Comparison of ENCODE assay signal across 1 cellular context in genomic region chr14:75293920-75294648, GRCh38.
TF ChIP-seq lines count a peak whose summit lies in the region.

No MANE protein-coding gene starts in this region.

TF ChIP-seq in GM12878, 131 proteins besides CTCF, POLR2A, EP300 and RAD21 (continued from another document and continues in another):
- TF ChIP-seq SRF (IDR thresholded peaks at IDR 0.05; ENCODE audit: low read depth in 2 of 2, low read length in 2 of 2) (peak; percentile 99 to 100), EGR1 (IDR thresholded peaks at IDR 0.05; ENCODE audit: borderline replicate concordance in 1 of 2, low read depth in 2 of 2, low read length in 2 of 2) (peak; percentile 52 to 92; a peak in 2 of 3 replicates), IKZF1 (conservative IDR thresholded peaks at IDR 0.05) (peak; percentile 75), PBX3 (IDR thresholded peaks at IDR 0.05; ENCODE audit: insufficient replicate concordance, low read depth, low read length) (peak; percentile 32), CHD4 (IDR thresholded peaks at IDR 0.05) (no peak), SP1 (IDR thresholded peaks at IDR 0.05; ENCODE audit: low read depth, low read length) (no peak), MLLT1 (IDR thresholded peaks at IDR 0.05) (peak; percentile 10; the same call in 1 of the 2 replicates), NKRF (conservative IDR thresholded peaks at IDR 0.05) (no peak; the same call in 1 of the 2 replicates), ZSCAN29 (IDR thresholded peaks at IDR 0.05) (no peak), TCF7 (IDR thresholded peaks at IDR 0.05; ENCODE audit: borderline replicate concordance) (no peak), STAT3 (IDR thresholded peaks at IDR 0.05; ENCODE audit: low read depth, low read length) (no peak), ZBTB11 (CRISPR knock-in tag; IDR thresholded peaks at IDR 0.05) (no peak), ZNF592 (IDR thresholded peaks at IDR 0.05) (no peak), MTA2 (IDR thresholded peaks at IDR 0.05; ENCODE audit: low read depth) (no peak), SIX5 (IDR thresholded peaks at IDR 0.05; ENCODE audit: low read depth, low read length, severe bottlenecking) (no peak), ZNF24 (IDR thresholded peaks at IDR 0.05) (no peak), ZNF207 (IDR thresholded peaks at IDR 0.05; ENCODE audit: borderline replicate concordance) (no peak), NR2F1 (conservative IDR thresholded peaks at IDR 0.05) (no peak), HSF1 (IDR thresholded peaks at IDR 0.05; ENCODE audit: low read depth, low read length) (no peak), ZNF384 (IDR thresholded peaks at IDR 0.05; ENCODE audit: borderline replicate concordance, low read depth, low read length) (0 out of 2 replicates have a peak, but pooled peaks have one; percentile 19), RBBP5 (conservative IDR thresholded peaks at IDR 0.05) (no peak), MEF2A (IDR thresholded peaks at IDR 0.05; ENCODE audit: insufficient read depth, low read depth, low read length) (no peak), IRF3 (IDR thresholded peaks at IDR 0.05) (no peak), FOXM1 (IDR thresholded peaks at IDR 0.05; ENCODE audit: low read depth, low read length) (no peak), CUX1 (IDR thresholded peaks at IDR 0.05; ENCODE audit: insufficient replicate concordance, low read depth, low read length) (no peak), RUNX3 (IDR thresholded peaks at IDR 0.05; ENCODE audit: low read length) (0 out of 2 replicates have a peak, but pooled peaks have one; percentile 12), POLR2AphosphoS2 (IDR thresholded peaks at IDR 0.05; ENCODE audit: low read depth, low read length) (no peak), JUND (IDR thresholded peaks at IDR 0.05; ENCODE audit: low read depth, low read length) (no peak), PKNOX1 (IDR thresholded peaks at IDR 0.05) (peak; percentile 44; the same call in 1 of the 2 replicates), YBX1 (IDR thresholded peaks at IDR 0.05) (no peak), GATAD2B (conservative IDR thresholded peaks at IDR 0.05; ENCODE audit: low read depth) (0 out of 2 replicates have a peak, but pooled peaks have one; percentile 55), ZNF217 (IDR thresholded peaks at IDR 0.05) (no peak), PAX8 (IDR thresholded peaks at IDR 0.05) (no peak), ZNF622 (IDR thresholded peaks at IDR 0.05) (no peak), SIN3A (IDR thresholded peaks at IDR 0.05; ENCODE audit: low read depth, low read length) (peak; percentile 79; the same call in 1 of the 2 replicates)
